Comparison of ENCODE assay signal across 25 cellular contexts in the genomic region with DNA sequence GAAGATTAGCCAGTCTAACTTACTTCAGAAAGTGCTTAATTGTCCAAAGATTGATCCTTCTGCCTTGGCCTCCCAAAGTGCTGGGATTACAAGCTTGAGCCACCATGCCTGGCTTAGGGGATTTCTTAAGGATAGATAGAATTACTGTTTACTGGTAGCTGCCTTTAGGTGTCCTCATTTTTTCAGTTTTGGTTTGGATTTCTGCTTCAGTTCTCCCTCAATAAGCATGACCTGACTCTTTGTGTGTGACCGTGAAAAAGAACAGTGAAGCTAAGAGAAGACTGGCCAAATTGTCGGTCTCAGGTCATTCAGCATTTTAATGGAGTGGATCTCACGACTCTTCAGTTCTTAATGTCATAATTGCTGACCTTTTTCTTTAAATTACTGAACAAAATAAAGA. TPM values are rescaled to one million over a fixed set of nuclear protein-coding genes. Genes with fewer than 3 reads are reported as not detected.
DNase-seq lines count a peak whose midpoint lies in the region; FAIRE-seq and TF ChIP-seq lines count a peak whose summit lies in the region.
"Had no signal": no experiment of that assay in that cellular context is flagged by ENCODE, and none has a peak within 500 bp of the region (broad histone marks: within the 10 kb centered on the region; RNA-seq: fewer than 3 reads in every experiment).

No MANE protein-coding gene starts in this region.

- no peaks in the 10 kb centered on the region for H3K79me1 ChIP-seq in H1 (ENCODE audit: low read depth, low read length)

- H2BK12ac ChIP-seq in H1 (ENCODE audit: low read depth, low read length), result no peak overlapping the region

- WGBS in H1 (ENCODE audit: extremely low coverage in 1 of 2, insufficient coverage in 1 of 2, insufficient read length in 1 of 2, insufficient replicate concordance in 2 of 2, low coverage in 1 of 2, low lambda C conversion rate in 2 of 2, missing lambda C conversion rate in 1 of 2), 2 experiments, result 94% methylated on average over 3 of the region's 3 CpGs; no CpG with 5 or more reads in 1 of the 2 experiments

- no peak overlapping the region for H2BK20ac ChIP-seq in H1 (ENCODE audit: low read length)

- FAIRE-seq in H1 (lab: Jason Lieb, UNC), result peak; percentile 73

- no peak overlapping the region for H3K18ac ChIP-seq in H1 (ENCODE audit: extremely low read depth, low read length)

- H3K14ac ChIP-seq in H1 (ENCODE audit: insufficient read length), result no peak overlapping the region

- no peak overlapping the region for H2BK120ac ChIP-seq in H1 (replicated peaks; ENCODE audit: low read depth, low read length)

- TF ChIP-seq EP300 in H1 (IDR thresholded peaks at IDR 0.05; ENCODE audit: borderline replicate concordance in 1 of 2, low read depth in 2 of 2, low read length in 2 of 2), result no peak

- H3K23me2 ChIP-seq in H1 (ENCODE audit: low read depth, low read length), result no peaks in the 10 kb centered on the region

- no peak for TF ChIP-seq POLR2A in H1 (IDR thresholded peaks at IDR 0.05; ENCODE audit: control extremely low read depth in 1 of 2, low read depth in 2 of 2, low read length in 2 of 2)

- no peak overlapping the region for H3K4ac ChIP-seq in H1 (replicated peaks; ENCODE audit: insufficient read length, low read depth, low read length)

- H2BK15ac ChIP-seq in H1 (ENCODE audit: low read length), result no peak overlapping the region

- H3K9ac ChIP-seq in OCI-LY3 (ENCODE audit: low read length) (no peak overlapping the region; the same call in 1 of the 2 replicates), H1 (replicated peaks in 1 of 4; ENCODE audit: extremely low read depth in 1 of 4, low read depth in 3 of 4, low read length in 3 of 4) (peak overlapping the region in 1 of 4 experiments; percentile 53; a peak in 1 of 7 replicates)

- no peak overlapping the region for H3K56ac ChIP-seq in H1 (replicated peaks; ENCODE audit: insufficient read length, low read depth, low read length)

- no peak overlapping the region for H4K8ac ChIP-seq in H1 (ENCODE audit: extremely low read depth, insufficient read depth, low read length)

- H4K91ac ChIP-seq in H1 (replicated peaks; ENCODE audit: insufficient read length, low read length), result no peak overlapping the region

- peak overlapping the region; percentile 57 for H3K4me2 ChIP-seq in OCI-LY3 (ENCODE audit: low read length)
- no peak overlapping the region for H3K4me2 ChIP-seq in H1 (ENCODE audit: insufficient read depth in 1 of 2, low read depth in 2 of 2, low read length in 2 of 2)
- H3K4me2 ChIP-seq: smooth muscle cell had no signal

- H3K9me3 ChIP-seq in OCI-LY3 (ENCODE audit: insufficient read depth, low read length) (no peaks in the 10 kb centered on the region), H1 (ENCODE audit: insufficient read depth in 2 of 2, low read depth in 1 of 2, low read length in 1 of 2) (no peaks in the 10 kb centered on the region)

- DNase-seq in GM10248 (ENCODE audit: extremely low spot score), result peak; percentile 25
- no peak for DNase-seq in H1 (ENCODE audit: low read depth in 1 of 2, low spot score in 2 of 2)
- DNase-seq in midbrain (lab: John Stamatoyannopoulos, UW), result peak; percentile 18
- DNase-seq in RPMI8226, result no peak
- DNase-seq in DMS153 (lab: John Stamatoyannopoulos, UW), result no peak
- no peak for DNase-seq in H4 (ENCODE audit: low spot score)
- DNase-seq in Kasumi-1 (lab: John Stamatoyannopoulos, UW), result no peak
- DNase-seq: activated CD4-positive, alpha-beta T cell treated with anti-CD3 and anti-CD28 coated beads, Interleukin-2, amount 50 U/mL, for 1 hour; activated CD8-positive, alpha-beta memory T cell treated with anti-CD3 and anti-CD28 coated beads, Interleukin-2, amount 50 U/mL, for 48 hours; activated effector memory CD4-positive, alpha-beta T cell treated with anti-CD3 and anti-CD28 coated beads, Interleukin-2, amount 50 U/mL, for 16 hours; erythroblast; foreskin melanocyte; kidney glomerular epithelial cell; mesenchymal stem cell; NCI-H1417 treated with DMSO at 0.1 percent for 48 hours; NCI-H2171; NCI-H526; PC-3; SHP77 treated with DMSO at 0.1 percent for 48 hours; stimulated activated CD4-positive, alpha-beta T cell treated with anti-CD3 and anti-CD28 coated beads, Interleukin-4, amount 100 ng/mL, for 1 hour; stimulated activated naive CD8-positive, alpha-beta T cell treated with anti-CD3 and anti-CD28 coated beads, Interleukin-15, amount 100 ng/mL, for 72 hours; T-helper 1 cell; trophoblast cell had no signal

- H3K27ac ChIP-seq in OCI-LY3 (ENCODE audit: low read length), result peak overlapping the region; percentile 46
- H3K27ac ChIP-seq in H1 (ENCODE audit: low read depth, low read length), result no peak overlapping the region

- H3K4me3 ChIP-seq in OCI-LY3 (ENCODE audit: low read length), result peak overlapping the region; percentile 29
- no peak overlapping the region for H3K4me3 ChIP-seq in H1 (ENCODE audit: extremely low read depth in 1 of 4, insufficient read depth in 2 of 4, low read depth in 3 of 4, low read length in 4 of 4)
- H3K4me3 ChIP-seq: smooth muscle cell had no signal

- H3K27me3 ChIP-seq in OCI-LY3 (ENCODE audit: low read depth, low read length) (no peaks in the 10 kb centered on the region), H1 (replicated peaks in 1 of 4; ENCODE audit: control insufficient read depth in 3 of 4, extremely low read depth in 1 of 4, insufficient read depth in 3 of 4, low read length in 3 of 4) (no peaks in the 10 kb centered on the region)

- no peak overlapping the region for H4K5ac ChIP-seq in H1 (ENCODE audit: insufficient read length, low read depth, low read length)

- H2BK5ac ChIP-seq in H1 (ENCODE audit: low read depth, low read length), result no peak overlapping the region

- H2AK5ac ChIP-seq in H1 (ENCODE audit: low read depth, low read length), result no peak overlapping the region

- H3K36me3 ChIP-seq in OCI-LY3 (replicated peaks; ENCODE audit: low read depth, low read length), result peaks cover 13% of the 10 kb centered on the region
- peaks cover 0 to 11% (median 0%) of the 10 kb centered on the region in 4 experiments; a peak in 1 of 8 replicates for H3K36me3 ChIP-seq in H1 (ENCODE audit: control insufficient read depth in 2 of 4, insufficient read depth in 4 of 4, low read length in 3 of 4)

- TF ChIP-seq CTCF in GM10248 (IDR thresholded peaks at IDR 0.05; ENCODE audit: control extremely low read depth, extremely low read depth, low read depth, missing control alignments) (no peak), OCI-LY3 (IDR thresholded peaks at IDR 0.05; ENCODE audit: low read depth, low read length) (peak; percentile 20), H1 (IDR thresholded peaks at IDR 0.05; ENCODE audit: control extremely low read depth in 1 of 3, insufficient read depth in 1 of 3, low read depth in 1 of 3, low read length in 3 of 3) (no peak)

- TF ChIP-seq RAD21 in H1 (IDR thresholded peaks at IDR 0.05 in 1 of 2, conservative IDR thresholded peaks at IDR 0.05 in 1 of 2; ENCODE audit: low read depth in 2 of 2, low read length in 2 of 2), result 0 out of 4 replicates have a peak, but pooled peaks of 1 of the 2 experiments have one; percentile 17

- peaks cover 21% of the 10 kb centered on the region for H3K4me1 ChIP-seq in OCI-LY3 (ENCODE audit: low read length)
- no peaks in the 10 kb centered on the region for H3K4me1 ChIP-seq in H1 (replicated peaks in 1 of 4; ENCODE audit: control insufficient read depth in 3 of 4, insufficient read depth in 4 of 4, low read length in 3 of 4)

- H4K20me1 ChIP-seq in OCI-LY3 (ENCODE audit: insufficient read depth, low read length) (no peaks in the 10 kb centered on the region), H1 (replicated peaks in 1 of 2; ENCODE audit: control insufficient read depth in 1 of 2, insufficient read depth in 2 of 2, low read length in 2 of 2) (no peaks in the 10 kb centered on the region)

- H3K79me2 ChIP-seq in OCI-LY3 (ENCODE audit: low read length), result no peaks in the 10 kb centered on the region
- H3K79me2 ChIP-seq in H1 (ENCODE audit: control insufficient read depth in 1 of 2, insufficient read depth in 2 of 2, low read length in 2 of 2), result no peaks in the 10 kb centered on the region

- CTCF ChIA-PET in GM10248 (lab: Yijun Ruan, JAX) (interaction anchor here (0.9 to 1.6 kb wide), 5 partner anchors 13 to 417 kb away, joined by 3 to 5 read pairs (median 4); a partner anchor contains a TSS), H1 (lab: Charles Lee; ENCODE audit: partially characterized antibody) (interaction anchor here (0.6 to 1.6 kb wide), 5 partner anchors 37 to 495 kb away, joined by 3 to 8 read pairs (median 3); no protein-coding TSS in a partner anchor)

- H2AFZ ChIP-seq in OCI-LY3 (ENCODE audit: low read depth, low read length) (no peak overlapping the region), H1 (ENCODE audit: low read length) (no peak overlapping the region)

- H3K23ac ChIP-seq in H1 (ENCODE audit: insufficient read length), result no peak overlapping the region

- POLR2A ChIA-PET in GM10248 (lab: Yijun Ruan, JAX) (no interaction called here), H1 (lab: Charles Lee; ENCODE audit: partially characterized antibody) (interaction anchor here (1.0 kb wide), 1 partner anchor 8 kb away, joined by 3 read pairs; no protein-coding TSS in a partner anchor)

TF ChIP-seq in H1, 55 proteins besides CTCF, POLR2A, EP300 and RAD21 (continues in another document):
- no peak for TF ChIP-seq POU5F1 (IDR thresholded peaks at IDR 0.05; ENCODE audit: low read depth, low read length)
- no peak for TF ChIP-seq GTF2F1 (IDR thresholded peaks at IDR 0.05; ENCODE audit: borderline replicate concordance, low read depth, low read length)
- no peak for TF ChIP-seq SIRT6 (IDR thresholded peaks at IDR 0.05; ENCODE audit: low read length)

RNA-seq across cellular contexts. Expression of a gene that starts 22.9 kb away (rescaled TPM):
- 0.65 and 0.95 TPM in 2 replicates for total RNA-seq in H1 (2021; fragmentation: NEBNext Ultra II Directional; extraction: Animal tissue kit (Norgen Biotek cat#: 25700))
- 0.88 and 1.1 TPM in 2 replicates for polyA plus RNA-seq in H1 (2011; rRNA removed)
- polyA plus RNA-seq in H1 (2011; cell fraction: cytosol; rRNA removed), result 1.3 TPM
- polyA plus RNA-seq in H1 (2011; cell fraction: nucleus; rRNA removed), result 2.7 TPM
- 0.57 to 1.1 TPM (median 0.78 TPM) in 4 replicates for polyA plus RNA-seq in H1 (2012, experiment 1 of 2)
- polyA plus RNA-seq in H1 (2012, experiment 2 of 2), result 0.05 TPM
- 0.41 TPM for polyA plus RNA-seq in H1 (2013, experiment 1 of 2)
- 0.42 TPM for polyA plus RNA-seq in H1 (2013, experiment 2 of 2)
- 2.4 and 3.8 TPM in 2 replicates for polyA minus RNA-seq in H1 (2011; rRNA and poly(A)+ RNA removed)
- 0.37 TPM for polyA minus RNA-seq in H1 (2011; cell fraction: cytosol; rRNA and poly(A)+ RNA removed)
- polyA minus RNA-seq in H1 (2011; cell fraction: nucleus; rRNA and poly(A)+ RNA removed), result 3.5 TPM
- 0.02 and 0.08 TPM in 2 replicates for total RNA-seq in H4 (2014; rRNA removed; shearing (Covaris generic))

RNA-seq across cellular contexts. Expression of a gene that starts 54.5 kb away (rescaled TPM):
- total RNA-seq in H1 (2021; fragmentation: NEBNext Ultra II Directional; extraction: Animal tissue kit (Norgen Biotek cat#: 25700)), result 39.0 and 41.6 TPM in 2 replicates
- polyA plus RNA-seq in H1 (2011; rRNA removed), result 14.4 and 21.4 TPM in 2 replicates
- polyA plus RNA-seq in H1 (2011; cell fraction: cytosol; rRNA removed), result 19.1 TPM
- 13.6 TPM for polyA plus RNA-seq in H1 (2011; cell fraction: nucleus; rRNA removed)
- polyA plus RNA-seq in H1 (2012, experiment 1 of 2), result 13.3 to 28.2 TPM (median 17.4 TPM) in 4 replicates
- 1.8 TPM for polyA plus RNA-seq in H1 (2012, experiment 2 of 2)
- 19.3 TPM for polyA plus RNA-seq in H1 (2013, experiment 1 of 2)
- polyA plus RNA-seq in H1 (2013, experiment 2 of 2), result 19.1 TPM
- polyA minus RNA-seq in H1 (2011; rRNA and poly(A)+ RNA removed), result 41.9 and 63.2 TPM in 2 replicates
- polyA minus RNA-seq in H1 (2011; cell fraction: cytosol; rRNA and poly(A)+ RNA removed), result 24.5 TPM
- polyA minus RNA-seq in H1 (2011; cell fraction: nucleus; rRNA and poly(A)+ RNA removed), result 66.5 TPM
- total RNA-seq in H4 (2014; rRNA removed; shearing (Covaris generic)), result 21.9 and 25.5 TPM in 2 replicates

Comparison
In these comparisons a context has a peak if more than half of its experiments do, and no peak if none do; other contexts are left out.
1. DNase-seq: peak in GM10248 (single experiment) and midbrain (single experiment); none in H1 (0 of 2), RPMI8226 (single experiment), DMS153 (single experiment), H4 (single experiment) and Kasumi-1 (0 of 2).